ENCODE assay signal across 1 cellular context in genomic region chr19:20078696-20079095, GRCh38.
TF ChIP-seq lines count a peak whose summit lies in the region.

No MANE protein-coding gene starts in this region.

TF ChIP-seq in HepG2, 621 proteins besides CTCF, POLR2A, EP300 and RAD21:
- TF ChIP-seq RFX1 (IDR thresholded peaks at IDR 0.05), result no peak
- no peak for TF ChIP-seq TRIM24 (CRISPR knock-in tag; IDR thresholded peaks at IDR 0.05)
- peak; percentile 51; the same call in 1 of the 2 replicates for TF ChIP-seq RAD51 (IDR thresholded peaks at IDR 0.05; ENCODE audit: borderline replicate concordance)
- TF ChIP-seq MNT (IDR thresholded peaks at IDR 0.05), result peak; percentile 50
- TF ChIP-seq DNMT1 (CRISPR knock-in tag; IDR thresholded peaks at IDR 0.05), result no peak
- TF ChIP-seq ZNF652 (CRISPR knock-in tag; IDR thresholded peaks at IDR 0.05; ENCODE audit: borderline replicate concordance, low read depth), result peak; percentile 52; the same call in 1 of the 2 replicates
